ENCODE assay signal across 10 cellular contexts in genomic region chr9:110148868-110149267, GRCh38. TPM values are rescaled to one million over a fixed set of nuclear protein-coding genes. Genes with fewer than 3 reads are reported as not detected.
DNase-seq lines count a peak whose midpoint lies in the region; ATAC-seq and TF ChIP-seq lines count a peak whose summit lies in the region.
"Had no signal": no experiment of that assay in that cellular context is flagged by ENCODE, and none has a peak within 500 bp of the region (broad histone marks: within the 10 kb centered on the region; RNA-seq: fewer than 3 reads in every experiment).

No MANE protein-coding gene starts in this region.

- CTCF ChIA-PET in activated naive CD4-positive, alpha-beta T cell treated with anti-CD3 and anti-CD28 coated beads for 36 hours (lab: Charles Lee), result interaction anchor here (0.5 to 6.1 kb wide), 10 partner anchors 23 to 709 kb away, joined by 3 to 58 read pairs (median 3); no protein-coding TSS in a partner anchor

- peak overlapping the region; percentile 32 for H3K27ac ChIP-seq in lower lobe of right lung
- H3K27ac ChIP-seq in upper lobe of right lung, result peak overlapping the region; percentile 12
- H3K27ac ChIP-seq: epithelial cell of prostate had no signal

- H3K9me3 ChIP-seq in lower lobe of right lung (no peaks in the 10 kb centered on the region), upper lobe of right lung (no peaks in the 10 kb centered on the region)

- intact Hi-C loops in activated naive CD4-positive, alpha-beta T cell treated with anti-CD3 and anti-CD28 coated beads for 36 hours (cut with micrococcal nuclease), result loop anchor here (1.0 to 10.0 kb wide), 11 partner anchors 13 to 734 kb away; no protein-coding TSS in a partner anchor
- intact Hi-C loops in lower lobe of right lung (cut with DNase I) (no loop called here), upper lobe of right lung (cut with DNase I) (no loop called here)

- H3K27me3 ChIP-seq in lower lobe of right lung (ENCODE audit: low read depth), result no peaks in the 10 kb centered on the region
- H3K27me3 ChIP-seq in upper lobe of right lung, result no peaks in the 10 kb centered on the region

- H3K36me3 ChIP-seq in lower lobe of right lung (no peaks in the 10 kb centered on the region), upper lobe of right lung (no peaks in the 10 kb centered on the region)

- H3K9me3 Mint-ChIP-seq in activated naive CD4-positive, alpha-beta T cell treated with anti-CD3 and anti-CD28 coated beads for 36 hours, result no peaks in the 10 kb centered on the region
- no peaks in the 10 kb centered on the region for H3K9me3 Mint-ChIP-seq in activated naive CD8-positive, alpha-beta T cell treated with anti-CD3 and anti-CD28 coated beads, Interleukin-2, amount 50 U/mL, for 24 hours

- H3K4me3 ChIP-seq in lower lobe of right lung (peak overlapping the region; percentile 33), upper lobe of right lung (peak overlapping the region; percentile 11)

- H3K4me1 Mint-ChIP-seq in activated naive CD4-positive, alpha-beta T cell treated with anti-CD3 and anti-CD28 coated beads for 36 hours (ENCODE audit: low read depth), result peaks cover 53% of the 10 kb centered on the region
- peaks cover 59% of the 10 kb centered on the region for H3K4me1 Mint-ChIP-seq in activated naive CD8-positive, alpha-beta T cell treated with anti-CD3 and anti-CD28 coated beads, Interleukin-2, amount 50 U/mL, for 24 hours

- DNase-seq in activated naive CD4-positive, alpha-beta T cell treated with anti-CD3 and anti-CD28 coated beads for 36 hours, result no peak
- no peak for DNase-seq in activated naive CD4-positive, alpha-beta T cell treated with Interleukin-2 at 50 U/mL for 16 hours
- DNase-seq in activated naive CD8-positive, alpha-beta T cell treated with anti-CD3 and anti-CD28 coated beads, Interleukin-2, amount 50 U/mL, for 24 hours, result no peak
- DNase-seq in lower lobe of right lung (no peak), upper lobe of right lung (no peak), NCI-H345 treated with DMSO at 0.1 percent for 48 hours (lab: John Stamatoyannopoulos, UW; ENCODE audit: unreplicated experiment) (no peak), NCI-H187 treated with DMSO at 0.1 percent for 48 hours (lab: John Stamatoyannopoulos, UW) (no peak)

- H3K36me3 Mint-ChIP-seq in activated naive CD4-positive, alpha-beta T cell treated with anti-CD3 and anti-CD28 coated beads for 36 hours (ENCODE audit: low read depth), result peaks cover 7% of the 10 kb centered on the region
- peaks cover 9% of the 10 kb centered on the region for H3K36me3 Mint-ChIP-seq in activated naive CD8-positive, alpha-beta T cell treated with anti-CD3 and anti-CD28 coated beads, Interleukin-2, amount 50 U/mL, for 24 hours (ENCODE audit: low read depth)

- H3K4me1 ChIP-seq in lower lobe of right lung, result peaks cover 82% of the 10 kb centered on the region
- peaks cover 38% of the 10 kb centered on the region for H3K4me1 ChIP-seq in upper lobe of right lung

- H3K27me3 Mint-ChIP-seq in activated naive CD4-positive, alpha-beta T cell treated with anti-CD3 and anti-CD28 coated beads for 36 hours (ENCODE audit: low read depth), result no peaks in the 10 kb centered on the region
- H3K27me3 Mint-ChIP-seq in activated naive CD8-positive, alpha-beta T cell treated with anti-CD3 and anti-CD28 coated beads, Interleukin-2, amount 50 U/mL, for 24 hours, result no peaks in the 10 kb centered on the region

- peak overlapping the region; percentile 76 for H3K27ac Mint-ChIP-seq in activated naive CD4-positive, alpha-beta T cell treated with anti-CD3 and anti-CD28 coated beads for 36 hours
- peak overlapping the region; percentile 82 for H3K27ac Mint-ChIP-seq in activated naive CD8-positive, alpha-beta T cell treated with anti-CD3 and anti-CD28 coated beads, Interleukin-2, amount 50 U/mL, for 24 hours

- peak overlapping the region; percentile 47 for H3K4me3 Mint-ChIP-seq in activated naive CD4-positive, alpha-beta T cell treated with anti-CD3 and anti-CD28 coated beads for 36 hours
- peak overlapping the region; percentile 72 for H3K4me3 Mint-ChIP-seq in activated naive CD8-positive, alpha-beta T cell treated with anti-CD3 and anti-CD28 coated beads, Interleukin-2, amount 50 U/mL, for 24 hours

- TF ChIP-seq CTCF in lower lobe of right lung (IDR thresholded peaks at IDR 0.05) (no peak), upper lobe of right lung (IDR thresholded peaks at IDR 0.05) (no peak)

- ATAC-seq in activated naive CD8-positive, alpha-beta T cell treated with anti-CD3 and anti-CD28 coated beads, Interleukin-2, amount 50 U/mL, for 24 hours, result no peak
- ATAC-seq in lower lobe of right lung (no peak), upper lobe of right lung (no peak), GM21447 (IDR thresholded peaks at IDR 0.05; ENCODE audit: unreplicated experiment) (no peak)

RNA-seq across cellular contexts. Expression of gene C9orf152, which starts 59.1 kb away (rescaled TPM):
- not detected for total RNA-seq in activated naive CD4-positive, alpha-beta T cell treated with anti-CD3 and anti-CD28 coated beads for 36 hours
- 26.1 TPM for total RNA-seq in lower lobe of right lung
- total RNA-seq in upper lobe of right lung, result 27.6 TPM
- total RNA-seq: lung microvascular endothelial cell had no signal

Comparison
In these comparisons a context has a peak if more than half of its experiments do, and no peak if none do; other contexts are left out.
1. RNA of gene C9orf152, which starts 59.1 kb away (total RNA-seq): 27.6 TPM in upper lobe of right lung (single experiment) and 26.1 TPM in lower lobe of right lung (single experiment); not detected in activated naive CD4-positive, alpha-beta T cell treated with anti-CD3 and anti-CD28 coated beads for 36 hours; every median in the first group is over 10 times any median in the second.